In genomic region chr4:170672571-170672970, GRCh38 we compare ENCODE assay signal across 17 cellular contexts.
A peak's percentile ranks its signal among the peaks of the same experiment; 100 is the strongest.
DNase-seq lines count a peak whose midpoint lies in the region; TF ChIP-seq lines count a peak whose summit lies in the region.
"Had no signal": no experiment of that assay in that cellular context is flagged by ENCODE, and none has a peak within 500 bp of the region (broad histone marks: within the 10 kb centered on the region; RNA-seq: fewer than 3 reads in every experiment).

No MANE protein-coding gene starts in this region.

- no peak overlapping the region for H3K4me2 ChIP-seq in OCI-LY3 (ENCODE audit: low read length)
- H3K4me2 ChIP-seq: A549 had no signal

- CTCF ChIA-PET in CD4-positive, alpha-beta memory T cell (lab: Charles Lee; ENCODE audit: partially characterized antibody), result no interaction called here

- no peaks in the 10 kb centered on the region for H3K36me3 Mint-ChIP-seq in CD4-positive, alpha-beta memory T cell
- H3K36me3 Mint-ChIP-seq: CD8-positive, alpha-beta memory T cell had no signal

- peaks cover 0 to 8% (median 6%) of the 10 kb centered on the region in 8 donors for H3K9me3 Mint-ChIP-seq in CD4-positive, alpha-beta memory T cell

- H3K4me3 ChIP-seq in OCI-LY3 (ENCODE audit: low read length) (no peak overlapping the region), brain microvascular endothelial cell (ENCODE audit: low read depth, low read length) (no peak overlapping the region), right atrium auricular region (no peak overlapping the region)
- no peak overlapping the region for H3K4me3 ChIP-seq in CD4-positive, alpha-beta memory T cell (ENCODE audit: low read length in 2 of 2)
- H3K4me3 ChIP-seq: A549 had no signal

- in situ Hi-C loops in brain microvascular endothelial cell (cut with HindIII; ENCODE audit: low pct_ligation_motif_present, low sequenced_read_pairs), result no loop called here

- H3K27me3 ChIP-seq in OCI-LY3 (ENCODE audit: low read depth, low read length), result no peaks in the 10 kb centered on the region
- no peaks in the 10 kb centered on the region for H3K27me3 ChIP-seq in brain microvascular endothelial cell (replicated peaks)
- H3K27me3 ChIP-seq in right atrium auricular region, result no peaks in the 10 kb centered on the region
- H3K27me3 ChIP-seq in CD4-positive, alpha-beta memory T cell (ENCODE audit: insufficient read depth, low read length), result no peaks in the 10 kb centered on the region

- peak; percentile 50 for DNase-seq in A172 (ENCODE audit: low spot score)
- DNase-seq in brain microvascular endothelial cell, result peak; percentile 51
- DNase-seq in iris pigment epithelial cell (ENCODE audit: low read depth), result peak; percentile 76
- no peak for DNase-seq in stimulated activated CD4-positive, alpha-beta T cell treated with anti-CD3 and anti-CD28 coated beads, Interleukin-2, amount 100 ng/mL, for 24 hours
- DNase-seq in right atrium auricular region (ENCODE audit: low spot score), result no peak
- DNase-seq in NCI-H1105 (lab: John Stamatoyannopoulos, UW), result no peak
- no peak for DNase-seq in CD4-positive, alpha-beta memory T cell
- DNase-seq: activated CD8-positive, alpha-beta memory T cell treated with anti-CD3 and anti-CD28 coated beads for 24 hours; anterior cingulate cortex; CD8-positive, alpha-beta memory T cell; effector memory CD4-positive, alpha-beta T cell; nucleus accumbens; stimulated activated CD4-positive, alpha-beta T cell treated with anti-CD3 and anti-CD28 coated beads, Interleukin-12 subunit alpha, Interleukin-12 subunit beta, amount 100 ng/mL, for 4 hours had no signal

- no peak overlapping the region for H3K9ac ChIP-seq in OCI-LY3 (ENCODE audit: low read length)

- no peaks in the 10 kb centered on the region for H3K4me1 Mint-ChIP-seq in CD4-positive, alpha-beta memory T cell
- H3K4me1 Mint-ChIP-seq: CD8-positive, alpha-beta memory T cell had no signal

- H3K79me2 ChIP-seq in OCI-LY3 (ENCODE audit: low read length), result no peaks in the 10 kb centered on the region

- H2AFZ ChIP-seq in OCI-LY3 (ENCODE audit: low read depth, low read length), result peak overlapping the region; percentile 16; the same call in 1 of the 2 replicates

- H3K36me3 ChIP-seq in OCI-LY3 (replicated peaks; ENCODE audit: low read depth, low read length) (peaks cover 26% of the 10 kb centered on the region), brain microvascular endothelial cell (replicated peaks) (no peaks in the 10 kb centered on the region), right atrium auricular region (no peaks in the 10 kb centered on the region)
- H3K36me3 ChIP-seq in CD4-positive, alpha-beta memory T cell (ENCODE audit: insufficient read depth, low read length), result no peaks in the 10 kb centered on the region

- no peak overlapping the region for H3K4me3 Mint-ChIP-seq in CD4-positive, alpha-beta memory T cell
- H3K4me3 Mint-ChIP-seq: CD8-positive, alpha-beta memory T cell had no signal

- intact Hi-C loops in CD4-positive, alpha-beta memory T cell (cut with micrococcal nuclease), result no loop called here

- H3K9me3 ChIP-seq in OCI-LY3 (ENCODE audit: insufficient read depth, low read length) (0 out of 2 replicates have a peak, but pooled peaks cover 13% of the 10 kb centered on the region), right atrium auricular region (no peaks in the 10 kb centered on the region)
- no peaks in the 10 kb centered on the region for H3K9me3 ChIP-seq in CD4-positive, alpha-beta memory T cell (ENCODE audit: control insufficient read depth in 1 of 2, low read length in 2 of 2)
- H3K9me3 ChIP-seq: A549 had no signal

- no peak for TF ChIP-seq CTCF in OCI-LY3 (IDR thresholded peaks at IDR 0.05; ENCODE audit: low read depth, low read length)
- TF ChIP-seq CTCF in brain microvascular endothelial cell (IDR thresholded peaks at IDR 0.05; ENCODE audit: low read depth, low read length, missing control alignments), result no peak
- TF ChIP-seq CTCF in right atrium auricular region (IDR thresholded peaks at IDR 0.05), result no peak

- H3K4me1 ChIP-seq in OCI-LY3 (ENCODE audit: low read length), result peaks cover 52% of the 10 kb centered on the region
- H3K4me1 ChIP-seq in right atrium auricular region, result no peaks in the 10 kb centered on the region
- H3K4me1 ChIP-seq in CD4-positive, alpha-beta memory T cell (ENCODE audit: insufficient read depth, low read length), result no peaks in the 10 kb centered on the region
- H3K4me1 ChIP-seq: A549 had no signal

- no peak overlapping the region for H3K27ac ChIP-seq in OCI-LY3 (ENCODE audit: low read length)
- H3K27ac ChIP-seq in brain microvascular endothelial cell, result peak overlapping the region; percentile 9
- no peak overlapping the region for H3K27ac ChIP-seq in right atrium auricular region
- H3K27ac ChIP-seq in CD4-positive, alpha-beta memory T cell (ENCODE audit: low read depth, low read length), result no peak overlapping the region
- H3K27ac ChIP-seq: A549, VCaP had no signal

- H3K27ac Mint-ChIP-seq in CD4-positive, alpha-beta memory T cell, result no peak overlapping the region
- H3K27ac Mint-ChIP-seq: activated T-helper 2 cell treated with anti-CD3 and anti-CD28 coated beads, Interferon-gamma antibody, Interleukin-2, Interleukin-4, amounts not matched to agents 10 μg/mL and 5 μg/mL and 100 μg/mL, durations not matched to agents 14 hours and 24 hours and 36 hours; CD8-positive, alpha-beta memory T cell had no signal

- no peaks in the 10 kb centered on the region for H3K27me3 Mint-ChIP-seq in CD4-positive, alpha-beta memory T cell
- H3K27me3 Mint-ChIP-seq: CD8-positive, alpha-beta memory T cell had no signal

- POLR2A ChIA-PET in CD4-positive, alpha-beta memory T cell (lab: Charles Lee; ENCODE audit: partially characterized antibody), result no interaction called here

- H4K20me1 ChIP-seq in OCI-LY3 (ENCODE audit: insufficient read depth, low read length), result no peaks in the 10 kb centered on the region

Comparison
In these comparisons a context has a peak if more than half of its experiments do, and no peak if none do; other contexts are left out.
1. DNase-seq: peak in A172 (single experiment), brain microvascular endothelial cell (single experiment) and iris pigment epithelial cell (single experiment); none in stimulated activated CD4-positive, alpha-beta T cell treated with anti-CD3 and anti-CD28 coated beads, Interleukin-2, amount 100 ng/mL, for 24 hours (0 of 2), right atrium auricular region (single experiment), NCI-H1105 (single experiment) and CD4-positive, alpha-beta memory T cell (0 of 5).